Comparison of ENCODE assay signal across 27 cellular contexts in the genomic region with DNA sequence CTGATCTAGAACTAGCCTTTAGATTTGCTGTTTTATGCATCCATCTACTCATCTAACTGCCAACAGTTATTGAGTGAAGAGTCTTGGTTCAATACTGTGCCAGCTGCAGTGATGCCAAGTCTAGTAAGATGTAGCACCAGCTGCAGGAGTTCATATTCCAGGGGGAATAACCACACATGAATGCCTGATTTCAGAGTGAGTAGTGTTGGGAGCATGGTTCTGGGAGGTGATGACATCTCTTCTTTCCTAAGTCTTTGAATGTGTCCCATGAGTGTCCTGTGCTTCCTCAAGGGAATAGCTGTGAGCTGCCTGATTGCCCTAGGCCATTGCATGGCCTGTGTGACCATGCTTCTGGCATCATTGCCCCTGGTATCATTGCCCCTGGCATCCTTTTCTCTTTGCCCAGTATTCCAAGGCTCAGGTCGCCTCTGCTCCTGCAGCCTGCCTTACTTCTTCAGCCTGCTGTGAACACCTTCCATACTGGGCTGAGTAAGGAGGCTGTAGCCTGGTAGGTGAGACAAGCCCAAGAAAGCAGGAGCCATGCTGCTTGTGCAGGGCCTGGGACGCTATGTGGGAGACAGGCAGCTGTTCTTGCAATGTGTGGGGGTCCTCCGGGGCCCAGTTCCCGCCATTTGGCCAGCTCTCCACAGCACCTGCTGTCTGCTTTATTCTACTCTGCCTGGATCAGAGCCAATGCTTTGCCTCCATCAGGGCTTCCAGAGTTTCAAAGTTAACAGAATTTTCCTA.
DNase-seq lines count a peak whose midpoint lies in the region; ATAC-seq and TF ChIP-seq lines count a peak whose summit lies in the region.
"Had no signal": no experiment of that assay in that cellular context is flagged by ENCODE, and none has a peak within 500 bp of the region (broad histone marks: within the 10 kb centered on the region; RNA-seq: fewer than 3 reads in every experiment).

No MANE protein-coding gene starts in this region.

- POLR2A ChIA-PET in naive thymus-derived CD8-positive, alpha-beta T cell (lab: Charles Lee): no interaction called here

- H3K36me3 ChIP-seq in gastroesophageal sphincter: no peaks in the 10 kb centered on the region
- H3K36me3 ChIP-seq: breast epithelium, tibial nerve, WERI-Rb-1 had no signal

- H3K27ac Mint-ChIP-seq in osteocyte (ENCODE audit: unreplicated experiment): no peak overlapping the region
- no peak overlapping the region for H3K27ac Mint-ChIP-seq in naive thymus-derived CD8-positive, alpha-beta T cell
- H3K27ac Mint-ChIP-seq: activated naive CD8-positive, alpha-beta T cell; GM23338; mesothelial cell of epicardium; naive B cell had no signal

- DNase-seq in DMS 273 treated with DMSO at 0.1 percent for 48 hours (lab: John Stamatoyannopoulos, UW) (peak; percentile 24), NCI-H1105 (lab: John Stamatoyannopoulos, UW) (peak; percentile 84), NCI-H69 (lab: John Stamatoyannopoulos, UW) (peak; percentile 52), osteocyte (ENCODE audit: extremely low spot score, unreplicated experiment) (peak; percentile 49)
- DNase-seq in naive thymus-derived CD8-positive, alpha-beta T cell: no peak
- DNase-seq: activated CD4-positive, alpha-beta T cell treated with anti-CD3 and anti-CD28 coated beads for 48 hours; activated T-cell treated with anti-CD3 and anti-CD28 coated beads for 4 hours; DND-41; Kasumi-1; kidney glomerular epithelial cell; naive B cell; NCI-H2029 treated with DMSO at 0.1 percent for 48 hours; psoas muscle; Right ventricle myocardium superior; stimulated activated CD4-positive, alpha-beta T cell treated with anti-CD3 and anti-CD28 coated beads, Interleukin-4, amount 100 ng/mL, for 1 hour; T1000; WERI-Rb-1 had no signal

- H3K4me3 Mint-ChIP-seq in osteocyte (ENCODE audit: unreplicated experiment): no peak overlapping the region
- no peak overlapping the region for H3K4me3 Mint-ChIP-seq in naive thymus-derived CD8-positive, alpha-beta T cell
- H3K4me3 Mint-ChIP-seq: activated naive CD8-positive, alpha-beta T cell; GM23338; mesothelial cell of epicardium; naive B cell had no signal

- H3K9me3 ChIP-seq in gastroesophageal sphincter: no peaks in the 10 kb centered on the region
- H3K9me3 ChIP-seq: breast epithelium, psoas muscle, tibial nerve had no signal

- no peaks in the 10 kb centered on the region for H3K27me3 ChIP-seq in gastroesophageal sphincter
- H3K27me3 ChIP-seq: breast epithelium, dorsolateral prefrontal cortex, tibial nerve had no signal

- no peak overlapping the region for H3K27ac ChIP-seq in gastroesophageal sphincter
- H3K27ac ChIP-seq: breast epithelium, psoas muscle, tibial nerve, WERI-Rb-1 had no signal

- ATAC-seq in SK-N-SH treated with all-trans-retinoic acid at 6 μM for 48 hours (no peak), gastroesophageal sphincter (no peak)
- ATAC-seq in naive thymus-derived CD8-positive, alpha-beta T cell: no peak
- ATAC-seq: GM23338, Panc1, sciatic nerve had no signal

- no peak for TF ChIP-seq CTCF in osteocyte (IDR thresholded peaks at IDR 0.05)
- TF ChIP-seq CTCF in gastroesophageal sphincter (IDR thresholded peaks at IDR 0.05): no peak

- H3K36me3 Mint-ChIP-seq in osteocyte (ENCODE audit: unreplicated experiment): peaks cover 4% of the 10 kb centered on the region
- no peaks in the 10 kb centered on the region for H3K36me3 Mint-ChIP-seq in naive thymus-derived CD8-positive, alpha-beta T cell
- H3K36me3 Mint-ChIP-seq: activated naive CD8-positive, alpha-beta T cell; mesothelial cell of epicardium; naive B cell had no signal

- H3K9me3 Mint-ChIP-seq in osteocyte (ENCODE audit: unreplicated experiment): no peaks in the 10 kb centered on the region
- H3K9me3 Mint-ChIP-seq in naive thymus-derived CD8-positive, alpha-beta T cell: no peaks in the 10 kb centered on the region
- H3K9me3 Mint-ChIP-seq: GM23338, mesothelial cell of epicardium had no signal

- H3K4me3 ChIP-seq in gastroesophageal sphincter: no peak overlapping the region
- H3K4me3 ChIP-seq: breast epithelium, dorsolateral prefrontal cortex, GM23338, psoas muscle, tibial nerve had no signal

- H3K27me3 Mint-ChIP-seq in osteocyte (ENCODE audit: unreplicated experiment): no peaks in the 10 kb centered on the region
- H3K27me3 Mint-ChIP-seq in naive thymus-derived CD8-positive, alpha-beta T cell: peaks cover 1 to 30% (median 9%) of the 10 kb centered on the region in 5 donors

- no peaks in the 10 kb centered on the region for H3K4me1 Mint-ChIP-seq in osteocyte (ENCODE audit: unreplicated experiment)
- H3K4me1 Mint-ChIP-seq in naive thymus-derived CD8-positive, alpha-beta T cell: no peaks in the 10 kb centered on the region
- H3K4me1 Mint-ChIP-seq: mesothelial cell of epicardium, naive B cell had no signal

- WGBS in gastroesophageal sphincter (ENCODE audit: low coverage in 1 of 2), 2 donors: no CpG with 5 or more reads among the region's 4 CpGs

- TF ChIP-seq EP300 in gastroesophageal sphincter (IDR thresholded peaks at IDR 0.05): no peak

- no peak for TF ChIP-seq POLR2A in gastroesophageal sphincter (IDR thresholded peaks at IDR 0.05)

- no peaks in the 10 kb centered on the region for H3K4me1 ChIP-seq in gastroesophageal sphincter
- H3K4me1 ChIP-seq: breast epithelium, psoas muscle, tibial nerve had no signal

TF ChIP-seq in SK-N-SH treated with all-trans-retinoic acid at 6 μM for 48 hours, 23 proteins besides CTCF, POLR2A, EP300 and RAD21 (continues in another document):
- TF ChIP-seq, protein P1, sequence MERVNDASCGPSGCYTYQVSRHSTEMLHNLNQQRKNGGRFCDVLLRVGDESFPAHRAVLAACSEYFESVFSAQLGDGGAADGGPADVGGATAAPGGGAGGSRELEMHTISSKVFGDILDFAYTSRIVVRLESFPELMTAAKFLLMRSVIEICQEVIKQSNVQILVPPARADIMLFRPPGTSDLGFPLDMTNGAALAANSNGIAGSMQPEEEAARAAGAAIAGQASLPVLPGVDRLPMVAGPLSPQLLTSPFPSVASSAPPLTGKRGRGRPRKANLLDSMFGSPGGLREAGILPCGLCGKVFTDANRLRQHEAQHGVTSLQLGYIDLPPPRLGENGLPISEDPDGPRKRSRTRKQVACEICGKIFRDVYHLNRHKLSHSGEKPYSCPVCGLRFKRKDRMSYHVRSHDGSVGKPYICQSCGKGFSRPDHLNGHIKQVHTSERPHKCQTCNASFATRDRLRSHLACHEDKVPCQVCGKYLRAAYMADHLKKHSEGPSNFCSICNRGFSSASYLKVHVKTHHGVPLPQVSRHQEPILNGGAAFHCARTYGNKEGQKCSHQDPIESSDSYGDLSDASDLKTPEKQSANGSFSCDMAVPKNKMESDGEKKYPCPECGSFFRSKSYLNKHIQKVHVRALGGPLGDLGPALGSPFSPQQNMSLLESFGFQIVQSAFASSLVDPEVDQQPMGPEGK (CRISPR knock-in tag; IDR thresholded peaks at IDR 0.05; ENCODE audit: borderline replicate concordance): no peak
- no peak for TF ChIP-seq ZNF565 (CRISPR knock-in tag; conservative IDR thresholded peaks at IDR 0.05; ENCODE audit: low read depth)
- no peak for TF ChIP-seq ZNF70 (CRISPR knock-in tag; IDR thresholded peaks at IDR 0.05)
- TF ChIP-seq TCF4 (CRISPR knock-in tag; IDR thresholded peaks at IDR 0.05; ENCODE audit: borderline replicate concordance): no peak
- TF ChIP-seq OSR1 (CRISPR knock-in tag; IDR thresholded peaks at IDR 0.05): no peak
- no peak for TF ChIP-seq SNAI2 (CRISPR knock-in tag; IDR thresholded peaks at IDR 0.05)
- no peak for TF ChIP-seq ZC3H10 (CRISPR knock-in tag; IDR thresholded peaks at IDR 0.05)
- TF ChIP-seq BACH2 (CRISPR knock-in tag; IDR thresholded peaks at IDR 0.05; ENCODE audit: borderline replicate concordance): no peak
- TF ChIP-seq, protein P2, sequence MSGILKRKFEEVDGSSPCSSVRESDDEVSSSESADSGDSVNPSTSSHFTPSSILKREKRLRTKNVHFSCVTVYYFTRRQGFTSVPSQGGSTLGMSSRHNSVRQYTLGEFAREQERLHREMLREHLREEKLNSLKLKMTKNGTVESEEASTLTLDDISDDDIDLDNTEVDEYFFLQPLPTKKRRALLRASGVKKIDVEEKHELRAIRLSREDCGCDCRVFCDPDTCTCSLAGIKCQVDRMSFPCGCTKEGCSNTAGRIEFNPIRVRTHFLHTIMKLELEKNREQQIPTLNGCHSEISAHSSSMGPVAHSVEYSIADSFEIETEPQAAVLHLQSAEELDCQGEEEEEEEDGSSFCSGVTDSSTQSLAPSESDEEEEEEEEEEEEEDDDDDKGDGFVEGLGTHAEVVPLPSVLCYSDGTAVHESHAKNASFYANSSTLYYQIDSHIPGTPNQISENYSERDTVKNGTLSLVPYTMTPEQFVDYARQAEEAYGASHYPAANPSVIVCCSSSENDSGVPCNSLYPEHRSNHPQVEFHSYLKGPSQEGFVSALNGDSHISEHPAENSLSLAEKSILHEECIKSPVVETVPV (CRISPR knock-in tag; IDR thresholded peaks at IDR 0.05): no peak
- TF ChIP-seq GLIS3 (CRISPR knock-in tag; IDR thresholded peaks at IDR 0.05): no peak
- TF ChIP-seq, protein P3, sequence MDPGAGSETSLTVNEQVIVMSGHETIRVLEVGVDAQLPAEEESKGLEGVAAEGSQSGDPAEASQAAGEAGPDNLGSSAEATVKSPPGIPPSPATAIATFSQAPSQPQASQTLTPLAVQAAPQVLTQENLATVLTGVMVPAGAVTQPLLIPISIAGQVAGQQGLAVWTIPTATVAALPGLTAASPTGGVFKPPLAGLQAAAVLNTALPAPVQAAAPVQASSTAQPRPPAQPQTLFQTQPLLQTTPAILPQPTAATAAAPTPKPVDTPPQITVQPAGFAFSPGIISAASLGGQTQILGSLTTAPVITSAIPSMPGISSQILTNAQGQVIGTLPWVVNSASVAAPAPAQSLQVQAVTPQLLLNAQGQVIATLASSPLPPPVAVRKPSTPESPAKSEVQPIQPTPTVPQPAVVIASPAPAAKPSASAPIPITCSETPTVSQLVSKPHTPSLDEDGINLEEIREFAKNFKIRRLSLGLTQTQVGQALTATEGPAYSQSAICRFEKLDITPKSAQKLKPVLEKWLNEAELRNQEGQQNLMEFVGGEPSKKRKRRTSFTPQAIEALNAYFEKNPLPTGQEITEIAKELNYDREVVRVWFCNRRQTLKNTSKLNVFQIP (CRISPR knock-in tag; IDR thresholded peaks at IDR 0.05; ENCODE audit: borderline replicate concordance, low read depth): no peak
- TF ChIP-seq ZFP30 (CRISPR knock-in tag; IDR thresholded peaks at IDR 0.05): no peak
- TF ChIP-seq PPARA (CRISPR knock-in tag; IDR thresholded peaks at IDR 0.05; ENCODE audit: borderline replicate concordance): no peak
- TF ChIP-seq RARB (CRISPR knock-in tag; IDR thresholded peaks at IDR 0.05): no peak

Comparison
In these comparisons a context has a peak if more than half of its experiments do, and no peak if none do; other contexts are left out.
1. DNase-seq: peak in DMS 273 treated with DMSO at 0.1 percent for 48 hours (single experiment), NCI-H1105 (single experiment), NCI-H69 (single experiment) and osteocyte (single experiment); none in naive thymus-derived CD8-positive, alpha-beta T cell (0 of 10).